In the genomic region with DNA sequence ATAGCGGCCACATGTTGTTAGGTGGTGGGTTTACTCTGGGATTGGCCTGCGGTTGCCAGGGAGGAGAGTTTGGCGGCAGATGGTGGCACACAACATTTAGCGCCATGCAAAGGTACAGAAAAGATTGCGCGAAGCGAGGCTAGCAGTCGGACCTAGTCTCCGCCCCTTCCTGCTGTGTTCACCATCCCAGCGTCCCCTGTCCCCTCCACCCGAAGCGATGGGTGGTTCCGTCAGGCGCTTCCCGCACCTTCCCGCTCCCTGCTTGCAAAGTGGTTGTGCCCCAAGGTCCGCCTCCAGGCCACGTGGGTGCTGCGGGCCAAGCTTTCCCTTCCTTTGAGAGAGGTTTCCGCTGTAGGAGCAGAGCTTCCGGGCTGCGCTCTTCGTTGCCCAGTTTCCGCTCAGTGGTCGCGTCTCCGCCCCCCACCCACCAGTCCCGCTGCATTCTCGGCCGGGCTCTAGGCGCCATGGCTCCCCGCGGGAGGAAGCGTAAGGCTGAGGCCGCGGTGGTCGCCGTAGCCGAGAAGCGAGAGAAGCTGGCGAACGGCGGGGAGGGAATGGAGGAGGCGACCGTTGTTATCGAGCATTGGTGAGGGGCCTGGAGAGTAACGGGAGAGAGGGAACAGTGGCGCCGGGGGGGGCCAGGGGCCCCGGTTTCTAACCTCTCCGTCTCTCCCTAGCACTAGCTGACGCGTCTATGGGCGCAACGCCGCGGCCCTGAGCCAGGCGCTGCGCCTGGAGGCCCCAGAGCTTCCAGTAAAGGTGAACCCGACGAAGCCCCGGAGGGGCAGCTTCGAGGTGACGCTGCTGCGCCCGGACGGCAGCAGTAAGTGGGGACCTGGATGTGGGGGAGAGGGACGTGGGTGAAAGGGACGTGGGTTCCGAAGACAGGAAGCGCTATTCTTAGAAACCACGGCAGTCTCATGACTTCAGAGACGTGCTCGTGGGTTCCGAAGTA, we compare ENCODE assay signal across 1 cellular context.
TF ChIP-seq lines count a peak whose summit lies in the region.

A gene with protein sequence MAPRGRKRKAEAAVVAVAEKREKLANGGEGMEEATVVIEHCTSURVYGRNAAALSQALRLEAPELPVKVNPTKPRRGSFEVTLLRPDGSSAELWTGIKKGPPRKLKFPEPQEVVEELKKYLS (plus strand): TSS at position 360 of the 955 bp plus-strand sequence. CDS start 105 bp downstream, at position 465.

TF ChIP-seq in HepG2, 621 proteins besides CTCF, POLR2A, EP300 and RAD21 (continued from another document):
- TF ChIP-seq, protein P1, sequence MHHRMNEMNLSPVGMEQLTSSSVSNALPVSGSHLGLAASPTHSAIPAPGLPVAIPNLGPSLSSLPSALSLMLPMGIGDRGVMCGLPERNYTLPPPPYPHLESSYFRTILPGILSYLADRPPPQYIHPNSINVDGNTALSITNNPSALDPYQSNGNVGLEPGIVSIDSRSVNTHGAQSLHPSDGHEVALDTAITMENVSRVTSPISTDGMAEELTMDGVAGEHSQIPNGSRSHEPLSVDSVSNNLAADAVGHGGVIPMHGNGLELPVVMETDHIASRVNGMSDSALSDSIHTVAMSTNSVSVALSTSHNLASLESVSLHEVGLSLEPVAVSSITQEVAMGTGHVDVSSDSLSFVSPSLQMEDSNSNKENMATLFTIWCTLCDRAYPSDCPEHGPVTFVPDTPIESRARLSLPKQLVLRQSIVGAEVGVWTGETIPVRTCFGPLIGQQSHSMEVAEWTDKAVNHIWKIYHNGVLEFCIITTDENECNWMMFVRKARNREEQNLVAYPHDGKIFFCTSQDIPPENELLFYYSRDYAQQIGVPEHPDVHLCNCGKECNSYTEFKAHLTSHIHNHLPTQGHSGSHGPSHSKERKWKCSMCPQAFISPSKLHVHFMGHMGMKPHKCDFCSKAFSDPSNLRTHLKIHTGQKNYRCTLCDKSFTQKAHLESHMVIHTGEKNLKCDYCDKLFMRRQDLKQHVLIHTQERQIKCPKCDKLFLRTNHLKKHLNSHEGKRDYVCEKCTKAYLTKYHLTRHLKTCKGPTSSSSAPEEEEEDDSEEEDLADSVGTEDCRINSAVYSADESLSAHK (CRISPR knock-in tag; IDR thresholded peaks at IDR 0.05; ENCODE audit: borderline replicate concordance): no peak
- TF ChIP-seq SRSF9 (IDR thresholded peaks at IDR 0.05; ENCODE audit: borderline replicate concordance, insufficient read depth, low read depth, low read length, poor library complexity, severe bottlenecking) (no peak), KAT8 (CRISPR knock-in tag; IDR thresholded peaks at IDR 0.05) (peak; percentile 96), ZSCAN30 (CRISPR knock-in tag; IDR thresholded peaks at IDR 0.05) (peak; percentile 89), TAF1 (CRISPR knock-in tag; IDR thresholded peaks at IDR 0.05) (peak; percentile 74; the same call in 1 of the 2 replicates), HIVEP1 (CRISPR knock-in tag; IDR thresholded peaks at IDR 0.05) (peak; percentile 50; the same call in 1 of the 2 replicates), KDM5A (IDR thresholded peaks at IDR 0.05; ENCODE audit: borderline replicate concordance, low read length) (peak; percentile 59; the same call in 1 of the 2 replicates), PHF5A (CRISPR knock-in tag; IDR thresholded peaks at IDR 0.05; ENCODE audit: low read depth, unreplicated experiment) (peak; percentile 79), ZFP36 (IDR thresholded peaks at IDR 0.05; ENCODE audit: borderline replicate concordance, low read depth, low read length, partially characterized antibody) (no peak), ZBTB38 (CRISPR knock-in tag; IDR thresholded peaks at IDR 0.05) (peak; percentile 83), RARA (CRISPR knock-in tag; IDR thresholded peaks at IDR 0.05) (peak; percentile 2), CBX5 (CRISPR knock-in tag; IDR thresholded peaks at IDR 0.05; ENCODE audit: borderline replicate concordance) (peak; percentile 70; the same call in 1 of the 2 replicates), POGZ (CRISPR knock-in tag; IDR thresholded peaks at IDR 0.05) (peak; percentile 86), ZNF549 (CRISPR knock-in tag; IDR thresholded peaks at IDR 0.05) (no peak), HNRNPK (IDR thresholded peaks at IDR 0.05; ENCODE audit: low read depth, low read length, poor library complexity, severe bottlenecking) (peak; percentile 52), FOXC1 (CRISPR knock-in tag; IDR thresholded peaks at IDR 0.05; ENCODE audit: borderline replicate concordance) (peak; percentile 7; the same call in 1 of the 2 replicates), NONO (IDR thresholded peaks at IDR 0.05) (no peak), NONO (CRISPR knock-in tag; conservative IDR thresholded peaks at IDR 0.05) (peak; percentile 92), SP4 (CRISPR knock-in tag; IDR thresholded peaks at IDR 0.05) (peak; percentile 64; the same call in 1 of the 2 replicates), NR2F6 (IDR thresholded peaks at IDR 0.05) (no peak), NR2F6 (CRISPR knock-in tag; IDR thresholded peaks at IDR 0.05) (peak; percentile 55; the same call in 1 of the 2 replicates), RBM39 (IDR thresholded peaks at IDR 0.05; ENCODE audit: low read depth, low read length, poor library complexity, severe bottlenecking) (peak; percentile 90), FOXO1 (CRISPR knock-in tag; IDR thresholded peaks at IDR 0.05) (peak; percentile 25; the same call in 1 of the 2 replicates), REPIN1 (CRISPR knock-in tag; IDR thresholded peaks at IDR 0.05; ENCODE audit: borderline replicate concordance, low read depth) (peak; percentile 96), KLF16 (CRISPR knock-in tag; IDR thresholded peaks at IDR 0.05) (peak in 1 of 2 experiments; percentile 85; a peak in 2 of 4 replicates), ZNF670 (CRISPR knock-in tag; IDR thresholded peaks at IDR 0.05; ENCODE audit: borderline replicate concordance) (no peak), SALL2 (CRISPR knock-in tag; IDR thresholded peaks at IDR 0.05) (peak; percentile 35; the same call in 1 of the 2 replicates), MED8 (CRISPR knock-in tag; IDR thresholded peaks at IDR 0.05; ENCODE audit: insufficient replicate concordance) (peak; percentile 41), ZNF614 (CRISPR knock-in tag; IDR thresholded peaks at IDR 0.05; ENCODE audit: borderline replicate concordance) (peak; percentile 65; the same call in 1 of the 2 replicates), SIN3B (IDR thresholded peaks at IDR 0.05; ENCODE audit: low read length) (peak; percentile 76), KDM2A (CRISPR knock-in tag; IDR thresholded peaks at IDR 0.05; ENCODE audit: borderline replicate concordance, low read depth) (peak; percentile 97)
- TF ChIP-seq, protein P2, sequence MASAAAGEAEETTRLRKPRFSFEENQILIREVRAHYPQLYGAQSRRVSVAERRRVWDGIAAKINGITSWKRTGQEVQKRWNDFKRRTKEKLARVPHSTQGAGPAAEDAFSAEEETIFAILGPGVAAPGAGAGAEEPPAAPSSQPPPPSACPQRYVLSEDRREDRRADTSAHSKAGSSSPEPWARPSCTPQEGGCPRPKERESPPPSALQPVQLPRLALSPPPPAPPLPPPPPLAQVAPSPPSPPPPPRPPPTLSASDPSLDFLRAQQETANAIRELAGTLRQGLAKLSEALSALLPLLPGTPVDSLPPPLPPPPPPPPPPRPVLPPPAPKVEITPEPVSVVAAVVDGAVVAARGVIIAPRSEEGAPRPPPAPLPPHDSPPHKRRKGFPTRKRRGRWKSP (CRISPR knock-in tag; IDR thresholded peaks at IDR 0.05): peak; percentile 95
- TF ChIP-seq, protein P3, sequence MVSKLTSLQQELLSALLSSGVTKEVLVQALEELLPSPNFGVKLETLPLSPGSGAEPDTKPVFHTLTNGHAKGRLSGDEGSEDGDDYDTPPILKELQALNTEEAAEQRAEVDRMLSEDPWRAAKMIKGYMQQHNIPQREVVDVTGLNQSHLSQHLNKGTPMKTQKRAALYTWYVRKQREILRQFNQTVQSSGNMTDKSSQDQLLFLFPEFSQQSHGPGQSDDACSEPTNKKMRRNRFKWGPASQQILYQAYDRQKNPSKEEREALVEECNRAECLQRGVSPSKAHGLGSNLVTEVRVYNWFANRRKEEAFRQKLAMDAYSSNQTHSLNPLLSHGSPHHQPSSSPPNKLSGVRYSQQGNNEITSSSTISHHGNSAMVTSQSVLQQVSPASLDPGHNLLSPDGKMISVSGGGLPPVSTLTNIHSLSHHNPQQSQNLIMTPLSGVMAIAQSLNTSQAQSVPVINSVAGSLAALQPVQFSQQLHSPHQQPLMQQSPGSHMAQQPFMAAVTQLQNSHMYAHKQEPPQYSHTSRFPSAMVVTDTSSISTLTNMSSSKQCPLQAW (CRISPR knock-in tag; IDR thresholded peaks at IDR 0.05): 0 out of 2 replicates have a peak, but pooled peaks have one; percentile 82
- TF ChIP-seq, protein P4, sequence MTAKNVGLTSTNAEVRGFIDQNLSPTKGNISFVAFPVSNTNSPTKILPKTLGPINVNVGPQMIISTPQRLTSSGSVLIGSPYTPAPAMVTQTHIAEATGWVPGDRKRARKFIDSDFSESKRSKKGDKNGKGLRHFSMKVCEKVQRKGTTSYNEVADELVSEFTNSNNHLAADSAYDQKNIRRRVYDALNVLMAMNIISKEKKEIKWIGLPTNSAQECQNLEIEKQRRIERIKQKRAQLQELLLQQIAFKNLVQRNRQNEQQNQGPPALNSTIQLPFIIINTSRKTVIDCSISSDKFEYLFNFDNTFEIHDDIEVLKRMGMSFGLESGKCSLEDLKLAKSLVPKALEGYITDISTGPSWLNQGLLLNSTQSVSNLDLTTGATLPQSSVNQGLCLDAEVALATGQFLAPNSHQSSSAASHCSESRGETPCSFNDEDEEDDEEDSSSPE (CRISPR knock-in tag; IDR thresholded peaks at IDR 0.05): peak; percentile 83
- TF ChIP-seq, protein P5, sequence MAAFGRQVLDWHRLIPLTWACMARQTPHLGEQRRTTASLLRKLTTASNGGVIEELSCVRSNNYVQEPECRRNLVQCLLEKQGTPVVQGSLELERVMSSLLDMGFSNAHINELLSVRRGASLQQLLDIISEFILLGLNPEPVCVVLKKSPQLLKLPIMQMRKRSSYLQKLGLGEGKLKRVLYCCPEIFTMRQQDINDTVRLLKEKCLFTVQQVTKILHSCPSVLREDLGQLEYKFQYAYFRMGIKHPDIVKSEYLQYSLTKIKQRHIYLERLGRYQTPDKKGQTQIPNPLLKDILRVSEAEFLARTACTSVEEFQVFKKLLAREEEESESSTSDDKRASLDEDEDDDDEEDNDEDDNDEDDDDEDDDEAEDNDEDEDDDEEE (CRISPR knock-in tag; IDR thresholded peaks at IDR 0.05): peak; percentile 58
- TF ChIP-seq, protein P6, sequence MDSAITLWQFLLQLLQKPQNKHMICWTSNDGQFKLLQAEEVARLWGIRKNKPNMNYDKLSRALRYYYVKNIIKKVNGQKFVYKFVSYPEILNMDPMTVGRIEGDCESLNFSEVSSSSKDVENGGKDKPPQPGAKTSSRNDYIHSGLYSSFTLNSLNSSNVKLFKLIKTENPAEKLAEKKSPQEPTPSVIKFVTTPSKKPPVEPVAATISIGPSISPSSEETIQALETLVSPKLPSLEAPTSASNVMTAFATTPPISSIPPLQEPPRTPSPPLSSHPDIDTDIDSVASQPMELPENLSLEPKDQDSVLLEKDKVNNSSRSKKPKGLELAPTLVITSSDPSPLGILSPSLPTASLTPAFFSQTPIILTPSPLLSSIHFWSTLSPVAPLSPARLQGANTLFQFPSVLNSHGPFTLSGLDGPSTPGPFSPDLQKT (CRISPR knock-in tag; IDR thresholded peaks at IDR 0.05; ENCODE audit: borderline replicate concordance): no peak
- TF ChIP-seq, protein P7, sequence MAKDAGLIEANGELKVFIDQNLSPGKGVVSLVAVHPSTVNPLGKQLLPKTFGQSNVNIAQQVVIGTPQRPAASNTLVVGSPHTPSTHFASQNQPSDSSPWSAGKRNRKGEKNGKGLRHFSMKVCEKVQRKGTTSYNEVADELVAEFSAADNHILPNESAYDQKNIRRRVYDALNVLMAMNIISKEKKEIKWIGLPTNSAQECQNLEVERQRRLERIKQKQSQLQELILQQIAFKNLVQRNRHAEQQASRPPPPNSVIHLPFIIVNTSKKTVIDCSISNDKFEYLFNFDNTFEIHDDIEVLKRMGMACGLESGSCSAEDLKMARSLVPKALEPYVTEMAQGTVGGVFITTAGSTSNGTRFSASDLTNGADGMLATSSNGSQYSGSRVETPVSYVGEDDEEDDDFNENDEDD (CRISPR knock-in tag; IDR thresholded peaks at IDR 0.05; ENCODE audit: borderline replicate concordance): peak; percentile 80; the same call in 1 of the 2 replicates
- TF ChIP-seq, protein P8, sequence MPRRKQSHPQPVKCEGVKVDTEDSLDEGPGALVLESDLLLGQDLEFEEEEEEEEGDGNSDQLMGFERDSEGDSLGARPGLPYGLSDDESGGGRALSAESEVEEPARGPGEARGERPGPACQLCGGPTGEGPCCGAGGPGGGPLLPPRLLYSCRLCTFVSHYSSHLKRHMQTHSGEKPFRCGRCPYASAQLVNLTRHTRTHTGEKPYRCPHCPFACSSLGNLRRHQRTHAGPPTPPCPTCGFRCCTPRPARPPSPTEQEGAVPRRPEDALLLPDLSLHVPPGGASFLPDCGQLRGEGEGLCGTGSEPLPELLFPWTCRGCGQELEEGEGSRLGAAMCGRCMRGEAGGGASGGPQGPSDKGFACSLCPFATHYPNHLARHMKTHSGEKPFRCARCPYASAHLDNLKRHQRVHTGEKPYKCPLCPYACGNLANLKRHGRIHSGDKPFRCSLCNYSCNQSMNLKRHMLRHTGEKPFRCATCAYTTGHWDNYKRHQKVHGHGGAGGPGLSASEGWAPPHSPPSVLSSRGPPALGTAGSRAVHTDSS (CRISPR knock-in tag; conservative IDR thresholded peaks at IDR 0.05): no peak
